ENCODE assay signal across 29 cellular contexts in the genomic region with DNA sequence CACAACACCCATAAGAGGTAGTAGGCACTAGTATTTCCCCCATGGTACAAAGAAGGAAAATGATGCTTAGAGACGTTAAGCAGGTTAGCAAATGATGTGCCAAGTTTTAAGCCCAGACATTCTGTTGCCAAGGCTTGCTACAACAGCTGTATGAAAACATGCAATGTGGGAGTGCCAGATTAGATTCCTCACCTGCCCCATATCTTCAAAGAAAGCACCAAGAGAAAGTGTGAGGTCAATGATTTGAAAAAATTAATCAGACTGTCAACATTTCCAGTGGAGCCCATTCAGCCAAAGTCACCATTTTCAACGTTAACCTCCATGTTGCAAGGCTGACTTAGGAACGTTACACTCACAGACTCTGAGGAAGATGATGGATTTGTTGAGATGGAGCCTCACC.
"Had no signal": no experiment of that assay in that cellular context is flagged by ENCODE, and none has a peak within 500 bp of the region (broad histone marks: within the 10 kb centered on the region; RNA-seq: fewer than 3 reads in every experiment).

No MANE protein-coding gene starts in this region.

- ATAC-seq: naive thymus-derived CD8-positive, alpha-beta T cell; natural killer cell treated with Interleukin-12 subunit alpha and Interleukin-12 subunit beta and Interleukin-15 and Interleukin-18, amount 100 ng/mL, for 72 hours; pancreas; right cardiac atrium; right lobe of liver; stimulated activated memory B cell treated with anti-CD40 and anti-IgM and Interleukin-4, amounts not matched to agents 10 μg/mL and 1 μg/mL and 100 μg/mL, for 72 hours; stimulated activated naive CD8-positive, alpha-beta T cell treated with anti-CD3 and anti-CD28 coated beads, Interleukin-15, amount 100 ng/mL, for 72 hours; stimulated activated naive CD8-positive, alpha-beta T cell treated with anti-CD3 and anti-CD28 coated beads, Interleukin-15, Interleukin-2, amounts not matched to agents 100 U/mL and 50 U/mL, for 24 hours; upper lobe of right lung had no signal

- FAIRE-seq: pancreas had no signal

- H3K36me3 ChIP-seq: neutrophil, pancreas, prostate gland, right lobe of liver, sigmoid colon, spleen, suprapubic skin, tibial artery, transverse colon, upper lobe of right lung, uterus had no signal

- H3K27me3 ChIP-seq: neutrophil, pancreas, right lobe of liver, sigmoid colon, spleen, suprapubic skin, testis, tibial artery, transverse colon, upper lobe of right lung, uterus had no signal

- H3K9me3 ChIP-seq: neutrophil, pancreas, prostate gland, right lobe of liver, sigmoid colon, spleen, suprapubic skin, testis, transverse colon, upper lobe of right lung, uterus had no signal

- H3K4me2 ChIP-seq: smooth muscle cell had no signal

- H3K4me1 ChIP-seq: pancreas, prostate gland, suprapubic skin, testis, transverse colon, upper lobe of right lung, uterus had no signal

- H3K27ac ChIP-seq: neutrophil, pancreas, prostate gland, right lobe of liver, sigmoid colon, skin epidermis, spleen, suprapubic skin, testis, tibial artery, transverse colon, upper lobe of right lung, uterus had no signal

- DNase-seq: naive thymus-derived CD8-positive, alpha-beta T cell; nephron progenitor cell; nucleus accumbens; pancreas; right cardiac atrium; right lobe of liver; sigmoid colon; spleen; stimulated activated CD4-positive, alpha-beta T cell treated with anti-CD3 and anti-CD28 coated beads, Interleukin-12 subunit alpha, Interleukin-12 subunit beta, amount 100 ng/mL, for 4 hours; stimulated activated CD4-positive, alpha-beta T cell treated with anti-CD3 and anti-CD28 coated beads, Interleukin-1b, Interleukin-23, amount 100 ng/mL, for 48 hours; stimulated activated CD4-positive, alpha-beta T cell treated with anti-CD3 and anti-CD28 coated beads, Interleukin-4, amount 100 ng/mL, for 1 hour; stimulated activated CD4-positive, alpha-beta T cell treated with anti-CD3 and anti-CD28 coated beads, Interleukin-4, amount 100 ng/mL, for 4 hours; stimulated activated CD8-positive, alpha-beta memory T cell treated with anti-CD3 and anti-CD28 coated beads, Interleukin-4, amount 100 ng/mL, for 48 hours; stimulated activated naive CD4-positive, alpha-beta T cell; stimulated activated naive CD8-positive, alpha-beta T cell treated with anti-CD3 and anti-CD28 coated beads, Interleukin-15, amount 100 ng/mL, for 72 hours; stimulated activated naive CD8-positive, alpha-beta T cell treated with anti-CD3 and anti-CD28 coated beads, Interleukin-15, Interleukin-2, amounts not matched to agents 100 U/mL and 50 U/mL, for 24 hours; substantia nigra; testis; transverse colon; upper lobe of right lung; uterus had no signal

- H3K4me3 ChIP-seq: pancreas, prostate gland, right lobe of liver, sigmoid colon, skin epidermis, smooth muscle cell, spleen, suprapubic skin, testis, tibial artery, transverse colon, upper lobe of right lung, uterus had no signal
